Comparison of ENCODE assay signal across 7 cellular contexts in genomic region chr3:69288161-69288895, GRCh38.
DNase-seq lines count a peak whose midpoint lies in the region; ATAC-seq lines count a peak whose summit lies in the region.

No MANE protein-coding gene starts in this region.

- DNase-seq in GM19238 (ENCODE audit: insufficient read length, low spot score) (peak; percentile 22), GM03348 (ENCODE audit: low spot score) (no peak), SW 1271 (lab: John Stamatoyannopoulos, UW) (no peak)
- DNase-seq in activated naive CD8-positive, alpha-beta T cell treated with anti-CD3 and anti-CD28 coated beads for 36 hours: peak; percentile 24
- peak; percentile 9 to 51 (median 36) for DNase-seq in stimulated activated CD4-positive, alpha-beta T cell treated with anti-CD3 and anti-CD28 coated beads, Interleukin-1b, Interleukin-23, amount 100 ng/mL, for 24 hours (ENCODE audit: low read depth in 4 of 4, low spot score in 1 of 4)

- no peaks in the 10 kb centered on the region for H3K27me3 Mint-ChIP-seq in activated naive CD8-positive, alpha-beta T cell treated with anti-CD3 and anti-CD28 coated beads for 36 hours

- H3K4me1 Mint-ChIP-seq in activated naive CD8-positive, alpha-beta T cell treated with anti-CD3 and anti-CD28 coated beads for 36 hours: peaks cover 7% of the 10 kb centered on the region

- no peak overlapping the region for H3K4me3 Mint-ChIP-seq in activated naive CD8-positive, alpha-beta T cell treated with anti-CD3 and anti-CD28 coated beads for 36 hours

- ATAC-seq in HG03565 (IDR thresholded peaks at IDR 0.05; ENCODE audit: unreplicated experiment): peak; percentile 61
- ATAC-seq in HG02970 (IDR thresholded peaks at IDR 0.05; ENCODE audit: low FRiP score, unreplicated experiment): no peak

- no peaks in the 10 kb centered on the region for H3K9me3 Mint-ChIP-seq in activated naive CD8-positive, alpha-beta T cell treated with anti-CD3 and anti-CD28 coated beads for 36 hours

- H3K27ac Mint-ChIP-seq in activated naive CD8-positive, alpha-beta T cell treated with anti-CD3 and anti-CD28 coated beads for 36 hours: peak overlapping the region; percentile 5

- H3K36me3 Mint-ChIP-seq in activated naive CD8-positive, alpha-beta T cell treated with anti-CD3 and anti-CD28 coated beads for 36 hours: no peaks in the 10 kb centered on the region

Comparison
In these comparisons a context has a peak if more than half of its experiments do, and no peak if none do; other contexts are left out.
1. DNase-seq: peak in GM19238 (single experiment), activated naive CD8-positive, alpha-beta T cell treated with anti-CD3 and anti-CD28 coated beads for 36 hours (single experiment) and stimulated activated CD4-positive, alpha-beta T cell treated with anti-CD3 and anti-CD28 coated beads, Interleukin-1b, Interleukin-23, amount 100 ng/mL, for 24 hours (4 of 4); none in GM03348 (single experiment) and SW 1271 (0 of 2).